ENCODE assay signal across 24 cellular contexts in genomic region chr17:66957343-66957742, GRCh38. TPM values are rescaled to one million over a fixed set of nuclear protein-coding genes. Genes with fewer than 3 reads are reported as not detected.
"Had no signal": no experiment of that assay in that cellular context is flagged by ENCODE, and none has a peak within 500 bp of the region (broad histone marks: within the 10 kb centered on the region; RNA-seq: fewer than 3 reads in every experiment).

No MANE protein-coding gene starts in this region.

- ATAC-seq: esophagus mucosa; left cardiac atrium; stimulated activated naive B cell treated with anti-CD40 and anti-IgM and Interleukin-4, amounts not matched to agents 10 μg/mL and 1 μg/mL and 100 μg/mL, for 72 hours; stimulated activated naive CD8-positive, alpha-beta T cell treated with anti-CD3 and anti-CD28 coated beads, Interleukin-15, amount 100 ng/mL, for 72 hours had no signal

- H3K36me3 ChIP-seq: left ventricle myocardium inferior, lower lobe of right lung, tibial nerve had no signal

- H3K9me3 ChIP-seq: left ventricle myocardium inferior, lower lobe of right lung, testis, tibial nerve had no signal

- H3K4me3 ChIP-seq: dorsolateral prefrontal cortex, hepatocyte, left ventricle myocardium inferior, lower lobe of right lung, skin epidermis, testis, tibial nerve had no signal

- H3K27me3 ChIP-seq: testis had no signal

- DNase-seq: cortex of kidney; dorsolateral prefrontal cortex; effector CD8-positive, alpha-beta T cell; head of caudate nucleus; kidney; left cardiac atrium; left ventricle myocardium inferior; lower lobe of right lung; midbrain; naive B cell; occipital lobe; stimulated activated CD4-positive, alpha-beta T cell treated with anti-CD3 and anti-CD28 coated beads, Interleukin-2, amount 100 ng/mL, for 24 hours; stimulated activated CD4-positive, alpha-beta T cell treated with anti-CD3 and anti-CD28 coated beads, Interleukin-4, amount 100 ng/mL, for 4 hours; stimulated activated naive B cell treated with anti-CD40 and anti-IgM and Interleukin-4, amounts not matched to agents 10 μg/mL and 1 μg/mL and 100 μg/mL, for 72 hours; stimulated activated naive CD8-positive, alpha-beta T cell treated with anti-CD3 and anti-CD28 coated beads, Interleukin-15, amount 100 ng/mL, for 72 hours; testis had no signal

- H3K27ac ChIP-seq: dorsolateral prefrontal cortex, left ventricle myocardium inferior, lower lobe of right lung, parathyroid adenoma, skin epidermis, testis, tibial nerve had no signal

- H3K4me1 ChIP-seq: left ventricle myocardium inferior, lower lobe of right lung, parathyroid adenoma, testis, tibial nerve had no signal

RNA-seq across cellular contexts. Expression of gene CACNG4, which starts 7.2 kb away (rescaled TPM):
- total RNA-seq: fibroblast of villous mesenchyme, left ventricle myocardium inferior, pulmonary artery endothelial cell, subcutaneous adipose tissue had no signal
